ENCODE assay signal across 31 cellular contexts in genomic region chr3:94875149-94875548, GRCh38.
"Had no signal": no experiment of that assay in that cellular context is flagged by ENCODE, and none has a peak within 500 bp of the region (broad histone marks: within the 10 kb centered on the region; RNA-seq: fewer than 3 reads in every experiment).

No MANE protein-coding gene starts in this region.

- DNase-seq: activated CD4-positive, alpha-beta memory T cell treated with anti-CD3 and anti-CD28 coated beads, Interleukin-2, amount 10 ng/mL, durations not matched to agents 7 days and 5 days; activated CD4-positive, alpha-beta T cell treated with anti-CD3 and anti-CD28 coated beads for 1 hour; activated CD4-positive, alpha-beta T cell treated with anti-CD3 and anti-CD28 coated beads, Interleukin-2, amount 10 ng/mL, durations not matched to agents 7 days and 5 days; activated CD8-positive, alpha-beta memory T cell treated with anti-CD3 and anti-CD28 coated beads, Interleukin-2, amount 50 U/mL, for 48 hours; activated gamma-delta T cell; activated naive CD4-positive, alpha-beta T cell treated with anti-CD3 and anti-CD28 coated beads, Interleukin-2, amount 10 ng/mL, durations not matched to agents 7 days and 5 days; activated naive CD8-positive, alpha-beta T cell treated with anti-CD3 and anti-CD28 coated beads, Interleukin-2, amount 10 ng/mL, durations not matched to agents 7 days and 5 days; activated T-cell treated with anti-CD3 and anti-CD28 coated beads, Interleukin-2, amount 50 U/mL, for 24 hours; cortex of kidney; effector memory CD8-positive, alpha-beta T cell; foreskin fibroblast; head of caudate nucleus; hippocampal formation; immature natural killer cell; kidney; left colon; mammary epithelial cell; naive B cell; nephron progenitor cell; nucleus accumbens; psoas muscle; stimulated activated CD4-positive, alpha-beta T cell treated with anti-CD3 and anti-CD28 coated beads, Interleukin-15, amount 100 ng/mL, for 24 hours; stimulated activated CD4-positive, alpha-beta T cell treated with anti-CD3 and anti-CD28 coated beads, Interleukin-2, amount 100 ng/mL, for 24 hours; stimulated activated naive B cell treated with anti-CD40 and anti-IgM and Interleukin-4, amounts not matched to agents 10 μg/mL and 1 μg/mL and 100 μg/mL, for 72 hours; stomach; thyroid gland had no signal

- H3K4me1 ChIP-seq: ascending aorta, parathyroid adenoma, psoas muscle, stomach, thyroid gland, upper lobe of left lung had no signal

- H3K36me3 ChIP-seq: ascending aorta, cardiac muscle cell, stomach, thyroid gland, upper lobe of left lung had no signal

- H3K27me3 ChIP-seq: ascending aorta, cardiac muscle cell, stomach, thyroid gland, upper lobe of left lung had no signal

- H3K9me3 ChIP-seq: ascending aorta, psoas muscle, thyroid gland had no signal

- H3K4me3 ChIP-seq: ascending aorta, cardiac muscle cell, psoas muscle, stomach, thyroid gland, upper lobe of left lung had no signal

- H2AFZ ChIP-seq: parathyroid adenoma had no signal

- H3K79me2 ChIP-seq: parathyroid adenoma had no signal

- H3K27ac ChIP-seq: ascending aorta, cardiac muscle cell, parathyroid adenoma, psoas muscle, stomach, thyroid gland, upper lobe of left lung had no signal

- ATAC-seq: effector memory CD8-positive, alpha-beta T cell; left colon; psoas muscle; stimulated activated naive B cell treated with anti-CD40 and anti-IgM and Interleukin-4, amounts not matched to agents 10 μg/mL and 1 μg/mL and 100 μg/mL, for 72 hours; WTC11 had no signal
